In the genomic region with DNA sequence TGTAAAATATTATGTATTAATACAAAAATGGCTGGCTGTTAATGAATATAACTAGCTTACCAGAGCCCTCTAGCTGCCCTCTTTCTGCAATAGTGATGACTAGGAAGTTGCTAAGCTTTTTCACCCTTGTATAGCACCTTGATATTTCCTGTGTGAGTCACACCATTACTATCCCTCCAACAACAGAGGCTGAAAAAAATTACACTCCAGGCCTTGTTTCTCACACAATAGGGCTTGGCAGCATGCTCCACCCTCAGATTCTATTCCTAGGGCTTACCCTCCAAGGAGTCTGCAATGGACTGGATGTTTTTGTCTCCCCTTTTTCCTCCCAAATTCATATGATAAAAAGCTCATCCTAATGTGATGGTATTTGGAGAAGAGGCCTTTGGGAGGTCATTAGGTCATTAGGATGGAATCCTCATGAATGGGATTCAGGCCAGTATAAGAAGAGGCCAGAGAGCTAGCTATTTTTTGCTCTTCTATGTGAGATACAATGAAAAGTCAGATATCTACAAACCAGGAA, we compare ENCODE assay signal across 10 cellular contexts.
DNase-seq lines count a peak whose midpoint lies in the region; ATAC-seq and TF ChIP-seq lines count a peak whose summit lies in the region.
"Had no signal": no experiment of that assay in that cellular context is flagged by ENCODE, and none has a peak within 500 bp of the region (broad histone marks: within the 10 kb centered on the region; RNA-seq: fewer than 3 reads in every experiment).

No MANE protein-coding gene starts in this region.

- DNase-seq in DMS153 (lab: John Stamatoyannopoulos, UW) = peak; percentile 46
- DNase-seq in DMS153 treated with DMSO at 0.1 percent for 48 hours (lab: John Stamatoyannopoulos, UW; ENCODE audit: unreplicated experiment) = no peak
- DNase-seq in WTC11 (ENCODE audit: low spot score) = no peak
- DNase-seq in heart right ventricle = no peak
- no peak for DNase-seq in stomach
- no peak for DNase-seq in uterus
- DNase-seq in AG08396 (ENCODE audit: low spot score) = no peak
- DNase-seq in tibial nerve (ENCODE audit: low spot score in 2 of 2) = no peak
- DNase-seq: NCI-H1694 treated with DMSO at 0.1 percent for 48 hours had no signal

- no peak for TF ChIP-seq EP300 in stomach (IDR thresholded peaks at IDR 0.05)
- TF ChIP-seq EP300 in tibial nerve (IDR thresholded peaks at IDR 0.05) = no peak

- H3K4me1 Mint-ChIP-seq in WTC11 = peaks cover 6% of the 10 kb centered on the region
- H3K4me1 Mint-ChIP-seq: central memory CD8-positive, alpha-beta T cell had no signal

- H3K27me3 ChIP-seq in heart right ventricle (no peaks in the 10 kb centered on the region), stomach (no peaks in the 10 kb centered on the region), uterus (no peaks in the 10 kb centered on the region), tibial nerve (no peaks in the 10 kb centered on the region)

- ATAC-seq in WTC11 = peak; percentile 83
- ATAC-seq in heart right ventricle = peak; percentile 49 to 87 (median 66)

- peaks cover 27% of the 10 kb centered on the region for H3K9me3 Mint-ChIP-seq in WTC11

- H3K36me3 Mint-ChIP-seq in WTC11 = no peaks in the 10 kb centered on the region

- TF ChIP-seq CTCF in WTC11 (IDR thresholded peaks at IDR 0.05) = no peak
- peak in 4 of 9 donors; percentile 11 to 49 (median 30) for TF ChIP-seq CTCF in heart right ventricle (IDR thresholded peaks at IDR 0.05)
- TF ChIP-seq CTCF in stomach (IDR thresholded peaks at IDR 0.05) = no peak
- no peak for TF ChIP-seq CTCF in uterus (IDR thresholded peaks at IDR 0.05)
- no peak for TF ChIP-seq CTCF in tibial nerve (IDR thresholded peaks at IDR 0.05)

- H3K36me3 ChIP-seq in heart right ventricle (no peaks in the 10 kb centered on the region), stomach (no peaks in the 10 kb centered on the region), uterus (no peaks in the 10 kb centered on the region), tibial nerve (no peaks in the 10 kb centered on the region)

- TF ChIP-seq POLR2A in stomach (IDR thresholded peaks at IDR 0.05) = no peak
- TF ChIP-seq POLR2A in uterus (IDR thresholded peaks at IDR 0.05) = no peak
- TF ChIP-seq POLR2A in tibial nerve (IDR thresholded peaks at IDR 0.05) = no peak

- H3K4me3 Mint-ChIP-seq in WTC11 = no peak overlapping the region
- H3K4me3 Mint-ChIP-seq: central memory CD8-positive, alpha-beta T cell had no signal

- intact Hi-C loops in heart right ventricle (cut with DNase I) = loop anchor here in 3 of 10 donors (2.0 to 5.0 kb wide), 2 partner anchors 140 kb away; no protein-coding TSS in a partner anchor
- intact Hi-C loops in stomach (cut with DNase I; ENCODE audit: low total_unique reads) = no loop called here
- intact Hi-C loops in uterus (cut with DNase I; ENCODE audit: low total_unique reads) = no loop called here

- H3K4me1 ChIP-seq in heart right ventricle (peaks cover 0 to 42% (median 25%) of the 10 kb centered on the region in 9 donors), stomach (peaks cover 7 to 22% (median 16%) of the 10 kb centered on the region in 4 donors), uterus (no peaks in the 10 kb centered on the region), tibial nerve (no peaks in the 10 kb centered on the region)

- H3K9me3 ChIP-seq in heart right ventricle = peaks cover 0 to 14% (median 0%) of the 10 kb centered on the region in 11 donors
- H3K9me3 ChIP-seq in stomach = peaks cover 0 to 4% (median 0%) of the 10 kb centered on the region in 4 donors
- no peaks in the 10 kb centered on the region for H3K9me3 ChIP-seq in uterus
- H3K9me3 ChIP-seq in tibial nerve = peaks cover 0 to 8% (median 1%) of the 10 kb centered on the region in 4 donors

- CTCF ChIA-PET in WTC11 (lab: Charles Lee) = no interaction called here

- no peak overlapping the region for H3K4me3 ChIP-seq in heart right ventricle
- H3K4me3 ChIP-seq in stomach = no peak overlapping the region
- no peak overlapping the region for H3K4me3 ChIP-seq in uterus
- no peak overlapping the region for H3K4me3 ChIP-seq in tibial nerve

- H3K27ac ChIP-seq in heart right ventricle = peak overlapping the region; percentile 2 to 77 (median 53)
- peak overlapping the region in 3 of 5 donors; percentile 8 to 62 (median 58) for H3K27ac ChIP-seq in stomach
- H3K27ac ChIP-seq in uterus = no peak overlapping the region
- no peak overlapping the region for H3K27ac ChIP-seq in tibial nerve

- POLR2A ChIA-PET in WTC11 (lab: Charles Lee) = interaction anchor here (0.8 kb wide), 1 partner anchor 9 kb away, joined by 3 read pairs; no protein-coding TSS in a partner anchor

- no peaks in the 10 kb centered on the region for H3K27me3 Mint-ChIP-seq in WTC11 (ENCODE audit: low read depth)

- H3K27ac Mint-ChIP-seq in WTC11 = no peak overlapping the region

TF ChIP-seq in WTC11, 78 proteins besides CTCF, POLR2A, EP300 and RAD21:
- TF ChIP-seq ZNF416 (CRISPR knock-in tag; IDR thresholded peaks at IDR 0.05) = no peak
- TF ChIP-seq, protein P1, sequence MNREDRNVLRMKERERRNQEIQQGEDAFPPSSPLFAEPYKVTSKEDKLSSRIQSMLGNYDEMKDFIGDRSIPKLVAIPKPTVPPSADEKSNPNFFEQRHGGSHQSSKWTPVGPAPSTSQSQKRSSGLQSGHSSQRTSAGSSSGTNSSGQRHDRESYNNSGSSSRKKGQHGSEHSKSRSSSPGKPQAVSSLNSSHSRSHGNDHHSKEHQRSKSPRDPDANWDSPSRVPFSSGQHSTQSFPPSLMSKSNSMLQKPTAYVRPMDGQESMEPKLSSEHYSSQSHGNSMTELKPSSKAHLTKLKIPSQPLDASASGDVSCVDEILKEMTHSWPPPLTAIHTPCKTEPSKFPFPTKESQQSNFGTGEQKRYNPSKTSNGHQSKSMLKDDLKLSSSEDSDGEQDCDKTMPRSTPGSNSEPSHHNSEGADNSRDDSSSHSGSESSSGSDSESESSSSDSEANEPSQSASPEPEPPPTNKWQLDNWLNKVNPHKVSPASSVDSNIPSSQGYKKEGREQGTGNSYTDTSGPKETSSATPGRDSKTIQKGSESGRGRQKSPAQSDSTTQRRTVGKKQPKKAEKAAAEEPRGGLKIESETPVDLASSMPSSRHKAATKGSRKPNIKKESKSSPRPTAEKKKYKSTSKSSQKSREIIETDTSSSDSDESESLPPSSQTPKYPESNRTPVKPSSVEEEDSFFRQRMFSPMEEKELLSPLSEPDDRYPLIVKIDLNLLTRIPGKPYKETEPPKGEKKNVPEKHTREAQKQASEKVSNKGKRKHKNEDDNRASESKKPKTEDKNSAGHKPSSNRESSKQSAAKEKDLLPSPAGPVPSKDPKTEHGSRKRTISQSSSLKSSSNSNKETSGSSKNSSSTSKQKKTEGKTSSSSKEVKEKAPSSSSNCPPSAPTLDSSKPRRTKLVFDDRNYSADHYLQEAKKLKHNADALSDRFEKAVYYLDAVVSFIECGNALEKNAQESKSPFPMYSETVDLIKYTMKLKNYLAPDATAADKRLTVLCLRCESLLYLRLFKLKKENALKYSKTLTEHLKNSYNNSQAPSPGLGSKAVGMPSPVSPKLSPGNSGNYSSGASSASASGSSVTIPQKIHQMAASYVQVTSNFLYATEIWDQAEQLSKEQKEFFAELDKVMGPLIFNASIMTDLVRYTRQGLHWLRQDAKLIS (CRISPR knock-in tag; IDR thresholded peaks at IDR 0.05; ENCODE audit: borderline replicate concordance) = no peak
- TF ChIP-seq MYBL2 (CRISPR knock-in tag; IDR thresholded peaks at IDR 0.05) = no peak
- no peak for TF ChIP-seq OVOL2 (CRISPR knock-in tag; IDR thresholded peaks at IDR 0.05; ENCODE audit: borderline replicate concordance)
- TF ChIP-seq ZNF396 (CRISPR knock-in tag; IDR thresholded peaks at IDR 0.05; ENCODE audit: borderline replicate concordance) = no peak

Comparison
In these comparisons a context has a peak if more than half of its experiments do, and no peak if none do; other contexts are left out.
1. H3K27ac ChIP-seq: peak in heart right ventricle (10 of 10) and stomach (3 of 5); none in uterus (0 of 2) and tibial nerve (0 of 4).